Comparison of ENCODE assay signal across 22 cellular contexts in the genomic region with DNA sequence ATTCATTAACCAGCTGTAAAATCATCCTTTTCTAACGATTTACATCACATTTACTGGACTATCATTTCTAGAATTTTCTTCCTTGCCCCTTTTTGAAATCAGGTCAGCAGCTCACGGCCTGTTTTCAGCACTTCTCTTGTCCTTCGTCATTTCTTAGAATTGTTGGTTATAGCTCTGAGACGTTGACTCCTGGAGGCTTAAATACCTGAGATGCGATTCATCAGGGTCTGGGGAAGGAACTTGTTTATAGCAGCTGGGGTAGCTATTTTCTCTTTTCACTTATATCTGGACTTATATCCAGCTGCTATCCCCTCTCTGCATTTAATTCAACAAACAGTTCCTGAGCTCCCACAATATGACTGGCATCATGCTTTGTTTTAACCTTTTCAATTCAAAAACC.
DNase-seq lines count a peak whose midpoint lies in the region; ATAC-seq and TF ChIP-seq lines count a peak whose summit lies in the region.
"Had no signal": no experiment of that assay in that cellular context is flagged by ENCODE, and none has a peak within 500 bp of the region (broad histone marks: within the 10 kb centered on the region; RNA-seq: fewer than 3 reads in every experiment).

No MANE protein-coding gene starts in this region.

- no peak overlapping the region for H2BK15ac ChIP-seq in mesendoderm (replicated peaks; ENCODE audit: low read depth)

- H2AFZ ChIP-seq in PC-3 (ENCODE audit: low read length) = no peak overlapping the region

- ATAC-seq in PC-3 = no peak
- ATAC-seq: gastrocnemius medialis; naive thymus-derived CD8-positive, alpha-beta T cell had no signal

- H3K27ac ChIP-seq in AG04450 (ENCODE audit: low read depth, low read length) (peak overlapping the region; percentile 31), PC-3 (ENCODE audit: low read length) (no peak overlapping the region), endodermal cell (ENCODE audit: low read depth, low read length) (no peak overlapping the region), mesendoderm (ENCODE audit: low read depth, low read length) (no peak overlapping the region)
- H3K27ac ChIP-seq: gastrocnemius medialis, stomach, vagina had no signal

- no peak overlapping the region for H3K18ac ChIP-seq in mesendoderm (ENCODE audit: low read length)

- no peaks in the 10 kb centered on the region for H3K27me3 ChIP-seq in AG04450 (ENCODE audit: control insufficient read depth, insufficient read depth, low read length)
- H3K27me3 ChIP-seq in PC-3 (ENCODE audit: low read length) = no peaks in the 10 kb centered on the region
- no peaks in the 10 kb centered on the region for H3K27me3 ChIP-seq in endodermal cell (ENCODE audit: control insufficient read depth, insufficient read depth, low read length, poor library complexity, severe bottlenecking)
- no peaks in the 10 kb centered on the region for H3K27me3 ChIP-seq in mesendoderm (ENCODE audit: insufficient read depth, low read length, poor library complexity)
- H3K27me3 ChIP-seq: gastrocnemius medialis, stomach, vagina had no signal

- H4K8ac ChIP-seq in mesendoderm (ENCODE audit: low read depth, low read length) = no peak overlapping the region

- H3K9me2 ChIP-seq in PC-3 (replicated peaks; ENCODE audit: low read length) = no peaks in the 10 kb centered on the region

- intact Hi-C loops in PC-3 (cut with micrococcal nuclease) = no loop called here

- TF ChIP-seq CTCF in AG04450 (IDR thresholded peaks at IDR 0.05; ENCODE audit: low read depth, low read length) (no peak), PC-3 (conservative IDR thresholded peaks at IDR 0.05; ENCODE audit: low read depth, low read length) (no peak), endodermal cell (conservative IDR thresholded peaks at IDR 0.05) (no peak)

- DNase-seq in AG04450 (ENCODE audit: low read depth, low spot score) = peak; percentile 45
- DNase-seq in PC-3 = peak; percentile 71
- peak; percentile 23 for DNase-seq in endodermal cell
- peak; percentile 21 for DNase-seq in mesendoderm
- no peak for DNase-seq in medulla oblongata (ENCODE audit: extremely low spot score)
- no peak for DNase-seq in dermis blood vessel endothelial cell
- no peak for DNase-seq in NCI-H526 (lab: John Stamatoyannopoulos, UW)
- no peak for DNase-seq in NOMO-1 treated with dmso at 0.1 percent for 144 hours (lab: John Stamatoyannopoulos, UW; ENCODE audit: unreplicated experiment)
- DNase-seq: activated CD8-positive, alpha-beta memory T cell treated with anti-CD3 and anti-CD28 coated beads for 24 hours; amygdala; Calu3; gastrocnemius medialis; H9; naive thymus-derived CD8-positive, alpha-beta T cell; NCI-H1694; NCI-H345; SHP77 treated with DMSO at 0.1 percent for 48 hours; stimulated activated CD4-positive, alpha-beta T cell treated with anti-CD3 and anti-CD28 coated beads, Interleukin-15, amount 100 ng/mL, for 24 hours; stomach; T-helper 2 cell had no signal

- no peak overlapping the region for H2BK120ac ChIP-seq in mesendoderm (ENCODE audit: low read depth, low read length)

- H2AK5ac ChIP-seq in mesendoderm (ENCODE audit: low read length) = no peak overlapping the region

- no peaks in the 10 kb centered on the region; the same call in 1 of the 2 replicates for H3K9me3 ChIP-seq in AG04450 (ENCODE audit: control insufficient read depth, insufficient read depth, low read length)
- no peaks in the 10 kb centered on the region for H3K9me3 ChIP-seq in PC-3 (ENCODE audit: low read length)
- peaks cover 12% of the 10 kb centered on the region for H3K9me3 ChIP-seq in endodermal cell (ENCODE audit: control insufficient read depth, low read length)
- H3K9me3 ChIP-seq: gastrocnemius medialis, stomach, vagina had no signal

- no peak overlapping the region for H2BK5ac ChIP-seq in mesendoderm (ENCODE audit: low read length)

- no peak overlapping the region for H3K4me3 Mint-ChIP-seq in endodermal cell
- H3K4me3 Mint-ChIP-seq: H9 had no signal

- H3K79me1 ChIP-seq in mesendoderm (ENCODE audit: low read length) = no peaks in the 10 kb centered on the region

- H3K27ac Mint-ChIP-seq in endodermal cell = no peak overlapping the region
- H3K27ac Mint-ChIP-seq: activated T-helper 2 cell treated with anti-CD3 and anti-CD28 coated beads, Interferon-gamma antibody, Interleukin-2, Interleukin-4, amounts not matched to agents 10 μg/mL and 5 μg/mL and 100 μg/mL, durations not matched to agents 14 hours and 24 hours and 36 hours; H9 had no signal

- no peaks in the 10 kb centered on the region for H3K79me2 ChIP-seq in PC-3 (ENCODE audit: low read length)
- H3K79me2 ChIP-seq in mesendoderm (ENCODE audit: control insufficient read depth, insufficient read depth, low read length) = no peaks in the 10 kb centered on the region

- H3K4me3 ChIP-seq in AG04450 (ENCODE audit: low read depth, low read length) (no peak overlapping the region), PC-3 (ENCODE audit: low read length) (no peak overlapping the region), endodermal cell (ENCODE audit: low read length) (no peak overlapping the region), mesendoderm (ENCODE audit: low read length) (no peak overlapping the region)
- H3K4me3 ChIP-seq: gastrocnemius medialis, stomach, vagina had no signal

- BruUV-seq in PC-3 (replicated peaks; lab: Mats Ljungman, UMichigan) = no TSS peak

- H3K36me3 ChIP-seq in PC-3 (ENCODE audit: low read depth, low read length) = no peaks in the 10 kb centered on the region
- H3K36me3 ChIP-seq in endodermal cell (ENCODE audit: control insufficient read depth, insufficient read depth, low read length) = no peaks in the 10 kb centered on the region
- no peaks in the 10 kb centered on the region for H3K36me3 ChIP-seq in mesendoderm (ENCODE audit: control insufficient read depth, insufficient read depth, low read length)
- H3K36me3 ChIP-seq: gastrocnemius medialis, stomach, vagina had no signal

- H3K4me2 ChIP-seq in PC-3 (ENCODE audit: low read length) (no peak overlapping the region), mesendoderm (ENCODE audit: low read length) (no peak overlapping the region)

- POLR2A ChIA-PET in AG04450 (lab: Yijun Ruan, JAX) (interaction anchor here (1.4 kb wide), 1 partner anchor 9 kb away, joined by 3 read pairs; no protein-coding TSS in a partner anchor), PC-3 (lab: Charles Lee; ENCODE audit: unreplicated experiment) (no interaction called here)

- no peaks in the 10 kb centered on the region for H3K36me3 Mint-ChIP-seq in endodermal cell (ENCODE audit: low read depth)
- H3K36me3 Mint-ChIP-seq: naive thymus-derived CD8-positive, alpha-beta T cell had no signal

- H4K5ac ChIP-seq in mesendoderm (ENCODE audit: low read length) = no peak overlapping the region

- peaks cover 3% of the 10 kb centered on the region for H3K4me1 Mint-ChIP-seq in endodermal cell

- H4K20me1 ChIP-seq in PC-3 (ENCODE audit: low read length) = no peaks in the 10 kb centered on the region

- no peak overlapping the region for H3K56ac ChIP-seq in mesendoderm (ENCODE audit: low read length)

- H3K23ac ChIP-seq in mesendoderm (ENCODE audit: low read length) = no peak overlapping the region

- H3F3A ChIP-seq in PC-3 (ENCODE audit: low read length, unreplicated experiment) = no peaks in the 10 kb centered on the region

- CTCF ChIA-PET in AG04450 (lab: Charles Lee) (no interaction called here), PC-3 (lab: Charles Lee) (interaction anchor here (0.6 kb wide), 1 partner anchor 215 kb away, joined by 3 read pairs; no protein-coding TSS in a partner anchor)

- WGBS in endodermal cell (ENCODE audit: insufficient coverage in 1 of 2, insufficient read length in 1 of 2), 2 experiments = 89 to 90% methylated on average over 3 to 5 of the region's 5 CpGs
- WGBS in mesendoderm (ENCODE audit: extremely low coverage, insufficient coverage, low lambda C conversion rate) = no CpG with 5 or more reads among the region's 5 CpGs

- H3K27me3 Mint-ChIP-seq in endodermal cell (ENCODE audit: insufficient read depth) = no peaks in the 10 kb centered on the region
- H3K27me3 Mint-ChIP-seq: naive thymus-derived CD8-positive, alpha-beta T cell had no signal

- H3K9ac ChIP-seq in PC-3 (ENCODE audit: low read length) = no peak overlapping the region
- H3K9ac ChIP-seq in endodermal cell (ENCODE audit: extremely low read depth, low read length, poor library complexity, severe bottlenecking) = no peak overlapping the region
- H3K9ac ChIP-seq in mesendoderm (ENCODE audit: low read length) = no peak overlapping the region

- H3K4me1 ChIP-seq in PC-3 (ENCODE audit: insufficient read depth, low read length) (peaks cover 24% of the 10 kb centered on the region), endodermal cell (ENCODE audit: control insufficient read depth, insufficient read depth, low read length) (no peaks in the 10 kb centered on the region), mesendoderm (ENCODE audit: control insufficient read depth, low read depth, low read length) (peaks cover 6% of the 10 kb centered on the region)

- H3K4ac ChIP-seq in mesendoderm (ENCODE audit: low read depth, low read length) = no peak overlapping the region

- peaks cover 8% of the 10 kb centered on the region for H3K9me3 Mint-ChIP-seq in endodermal cell

Comparison
In these comparisons a context has a peak if more than half of its experiments do, and no peak if none do; other contexts are left out.
1. DNase-seq: peak in AG04450 (single experiment), PC-3 (single experiment), endodermal cell (single experiment) and mesendoderm (single experiment); none in medulla oblongata (single experiment), dermis blood vessel endothelial cell (single experiment), NCI-H526 (0 of 2) and NOMO-1 treated with dmso at 0.1 percent for 144 hours (single experiment).